In genomic region chr17:74756891-74757290, GRCh38 we compare ENCODE assay signal across 1 cellular context.
TF ChIP-seq lines count a peak whose summit lies in the region.

No MANE protein-coding gene starts in this region.

TF ChIP-seq in K562, 482 proteins besides CTCF, POLR2A, EP300 and RAD21:
- TF ChIP-seq CGGBP1 (CRISPR knock-in tag; IDR thresholded peaks at IDR 0.05) (no peak), MYNN (IDR thresholded peaks at IDR 0.05) (no peak), MYNN (CRISPR knock-in tag; IDR thresholded peaks at IDR 0.05) (no peak), RBFOX2 (IDR thresholded peaks at IDR 0.05; ENCODE audit: low read depth, low read length) (0 out of 2 replicates have a peak, but pooled peaks have one; percentile 4), ZNF277 (CRISPR knock-in tag; IDR thresholded peaks at IDR 0.05; ENCODE audit: borderline replicate concordance) (no peak)
